Comparison of ENCODE assay signal across 27 cellular contexts in genomic region chr1:107401704-107402103, GRCh38.
DNase-seq lines count a peak whose midpoint lies in the region; ATAC-seq, FAIRE-seq and TF ChIP-seq lines count a peak whose summit lies in the region.
"Had no signal": no experiment of that assay in that cellular context is flagged by ENCODE, and none has a peak within 500 bp of the region (broad histone marks: within the 10 kb centered on the region; RNA-seq: fewer than 3 reads in every experiment).

No MANE protein-coding gene starts in this region.

- no peak overlapping the region for H3K4me2 ChIP-seq in HepG2 (ENCODE audit: low read depth, low read length)
- H3K4me2 ChIP-seq: BLaER1 had no signal

- CTCF ChIA-PET in HepG2 (lab: Yijun Ruan, JAX; ENCODE audit: low intra/inter-chr PET ratio, low total read pairs) = no interaction called here

- WGBS in HepG2 (ENCODE audit: low lambda C conversion rate) = 37% methylated on average over 4 of the region's 4 CpGs
- WGBS in right lobe of liver (ENCODE audit: insufficient coverage, low coverage, low lambda C conversion rate, missing lambda C conversion rate) = 70% methylated on average over 4 of the region's 4 CpGs

- H4K20me1 ChIP-seq in HepG2 (ENCODE audit: insufficient read depth, low read length) = no peaks in the 10 kb centered on the region
- H4K20me1 ChIP-seq: BLaER1 had no signal

- no peak for TF ChIP-seq RAD21 in HepG2 (CRISPR knock-in tag; IDR thresholded peaks at IDR 0.05)

- in situ Hi-C loops in HepG2 (cut with HindIII; ENCODE audit: extremely low pct_ligation_motif_present, low pct_unique_long_range_greater_than_20kb) = no loop called here

- H3K27me3 Mint-ChIP-seq in neural crest cell (ENCODE audit: low read depth) (no peaks in the 10 kb centered on the region), osteocyte (ENCODE audit: unreplicated experiment) (peaks cover 2% of the 10 kb centered on the region)
- H3K27me3 Mint-ChIP-seq: CD4-positive, alpha-beta memory T cell; CD8-positive, alpha-beta memory T cell had no signal

- H3K4me1 ChIP-seq in HepG2 (ENCODE audit: insufficient read depth, low read length) = no peaks in the 10 kb centered on the region
- H3K4me1 ChIP-seq in right lobe of liver = no peaks in the 10 kb centered on the region
- H3K4me1 ChIP-seq: BLaER1 had no signal

- no peaks in the 10 kb centered on the region for H3K79me2 ChIP-seq in HepG2 (ENCODE audit: insufficient read depth, low read length)

- ATAC-seq in HepG2 (no peak), right lobe of liver (no peak), omental fat pad (ENCODE audit: low FRiP score) (no peak)
- ATAC-seq: GM12878 had no signal

- H3K27me3 ChIP-seq in HepG2 (ENCODE audit: control insufficient read depth in 1 of 2, insufficient read depth in 2 of 2, low read length in 2 of 2) (no peaks in the 10 kb centered on the region; a peak in 1 of 5 replicates), right lobe of liver (no peaks in the 10 kb centered on the region)
- H3K27me3 ChIP-seq: BE2C, BLaER1 had no signal

- H3K9me3 Mint-ChIP-seq in neural crest cell (no peaks in the 10 kb centered on the region), osteocyte (ENCODE audit: unreplicated experiment) (no peaks in the 10 kb centered on the region)
- H3K9me3 Mint-ChIP-seq: CD14-positive monocyte; CD4-positive, CD25-positive, alpha-beta regulatory T cell; CD8-positive, alpha-beta memory T cell had no signal

- no peak overlapping the region for H3K4me3 ChIP-seq in HepG2 (replicated peaks in 1 of 3; ENCODE audit: insufficient read depth in 1 of 3, low read depth in 2 of 3, low read length in 3 of 3)
- H3K4me3 ChIP-seq in right lobe of liver = no peak overlapping the region
- H3K4me3 ChIP-seq: BLaER1, GM12878 had no signal

- TF ChIP-seq POLR2A in HepG2 (IDR thresholded peaks at IDR 0.05; ENCODE audit: insufficient read depth in 1 of 2, low read depth in 2 of 2, low read length in 2 of 2) (no peak), right lobe of liver (IDR thresholded peaks at IDR 0.05) (no peak)

- POLR2A ChIA-PET in HepG2 (lab: Yijun Ruan, JAX) = no interaction called here

- no peak for FAIRE-seq in HepG2 (lab: Jason Lieb, UNC)
- FAIRE-seq: A204.1, GM12878, GM12892, GM18507 had no signal

- TF ChIP-seq EP300 in HepG2 (IDR thresholded peaks at IDR 0.05; ENCODE audit: low read depth in 2 of 2, low read length in 2 of 2) (no peak), HepG2 (CRISPR knock-in tag; IDR thresholded peaks at IDR 0.05; ENCODE audit: borderline replicate concordance) (no peak)

- TF ChIP-seq CTCF in HepG2 (CRISPR knock-in tag; IDR thresholded peaks at IDR 0.05) (no peak), right lobe of liver (IDR thresholded peaks at IDR 0.05) (no peak), neural crest cell (conservative IDR thresholded peaks at IDR 0.05) (no peak), osteocyte (IDR thresholded peaks at IDR 0.05) (no peak), omental fat pad (IDR thresholded peaks at IDR 0.05) (no peak)

- peak; percentile 34 for DNase-seq in NCI-H2171 treated with DMSO at 0.1 percent for 48 hours (lab: John Stamatoyannopoulos, UW)
- DNase-seq in NCI-H2171 (lab: John Stamatoyannopoulos, UW) = no peak
- DNase-seq in HepG2 (ENCODE audit: low spot score) = no peak
- DNase-seq in right lobe of liver = no peak
- DNase-seq in neural crest cell (ENCODE audit: low read depth, low spot score) = no peak
- no peak for DNase-seq in osteocyte (ENCODE audit: extremely low spot score, unreplicated experiment)
- no peak for DNase-seq in omental fat pad (ENCODE audit: low spot score)
- DNase-seq: 8988T; ACHN; BE2C; C1 segment of cervical spinal cord; CD4-positive, alpha-beta memory T cell; CD4-positive, CD25-positive, alpha-beta regulatory T cell; CD8-positive, alpha-beta memory T cell; COR-L47; DMS153; DMS53; DMS79; DND-41; EL; GDM1 had no signal

- H3K27ac ChIP-seq in HepG2 (ENCODE audit: extremely low read length, insufficient read depth, low read length) (no peak overlapping the region), right lobe of liver (no peak overlapping the region)
- H3K27ac ChIP-seq: BLaER1 had no signal

- no peaks in the 10 kb centered on the region for H3K36me3 Mint-ChIP-seq in neural crest cell (ENCODE audit: low read depth)
- H3K36me3 Mint-ChIP-seq in osteocyte (ENCODE audit: unreplicated experiment) = no peaks in the 10 kb centered on the region
- H3K36me3 Mint-ChIP-seq: CD14-positive monocyte; CD4-positive, alpha-beta memory T cell; CD4-positive, CD25-positive, alpha-beta regulatory T cell; CD8-positive, alpha-beta memory T cell had no signal

- intact Hi-C loops in HepG2 (cut with micrococcal nuclease; ENCODE audit: unreplicated experiment) (no loop called here), right lobe of liver (cut with DNase I) (no loop called here)

- H3K4me3 Mint-ChIP-seq in neural crest cell (no peak overlapping the region), osteocyte (ENCODE audit: unreplicated experiment) (no peak overlapping the region)
- H3K4me3 Mint-ChIP-seq: CD14-positive monocyte; CD4-positive, alpha-beta memory T cell; CD4-positive, CD25-positive, alpha-beta regulatory T cell; CD8-positive, alpha-beta memory T cell had no signal

- H3K9ac ChIP-seq in HepG2 (ENCODE audit: insufficient read depth, low read depth, low read length) = no peak overlapping the region
- H3K9ac ChIP-seq: BLaER1 had no signal

- H3K4me1 Mint-ChIP-seq in neural crest cell = peaks cover 3% of the 10 kb centered on the region
- H3K4me1 Mint-ChIP-seq in osteocyte (ENCODE audit: unreplicated experiment) = no peaks in the 10 kb centered on the region
- H3K4me1 Mint-ChIP-seq: CD4-positive, alpha-beta memory T cell; CD4-positive, CD25-positive, alpha-beta regulatory T cell; CD8-positive, alpha-beta memory T cell had no signal

- H3K9me3 ChIP-seq in HepG2 (ENCODE audit: low read length) (no peaks in the 10 kb centered on the region), right lobe of liver (no peaks in the 10 kb centered on the region)
- H3K9me3 ChIP-seq: BE2C, BLaER1 had no signal

- no peak overlapping the region for H2AFZ ChIP-seq in HepG2 (ENCODE audit: low read length)

- BruUV-seq in HepG2 (replicated peaks; lab: Mats Ljungman, UMichigan) = no TSS peak

- H3K36me3 ChIP-seq in HepG2 (replicated peaks in 1 of 2; ENCODE audit: control insufficient read depth in 1 of 2, insufficient read depth in 2 of 2, low read length in 2 of 2) (no peaks in the 10 kb centered on the region), right lobe of liver (no peaks in the 10 kb centered on the region)
- H3K36me3 ChIP-seq: BE2C, BLaER1 had no signal

- H3K27ac Mint-ChIP-seq in neural crest cell (ENCODE audit: unreplicated experiment) (peak overlapping the region; percentile 68), osteocyte (ENCODE audit: unreplicated experiment) (no peak overlapping the region)
- H3K27ac Mint-ChIP-seq: CD4-positive, alpha-beta memory T cell; CD4-positive, CD25-positive, alpha-beta regulatory T cell; CD8-positive, alpha-beta memory T cell had no signal

TF ChIP-seq in HepG2, 621 proteins besides CTCF, POLR2A, EP300 and RAD21 (continues in another document):
- TF ChIP-seq ZNF280B (CRISPR knock-in tag; IDR thresholded peaks at IDR 0.05; ENCODE audit: borderline replicate concordance) (no peak), GPBP1L1 (CRISPR knock-in tag; IDR thresholded peaks at IDR 0.05) (no peak), SP140L (CRISPR knock-in tag; IDR thresholded peaks at IDR 0.05; ENCODE audit: borderline replicate concordance) (no peak), ZNF777 (CRISPR knock-in tag; IDR thresholded peaks at IDR 0.05) (no peak), ZNF607 (CRISPR knock-in tag; IDR thresholded peaks at IDR 0.05; ENCODE audit: borderline replicate concordance) (no peak), BHLHE40 (IDR thresholded peaks at IDR 0.05; ENCODE audit: low read length) (no peak), RFXANK (CRISPR knock-in tag; IDR thresholded peaks at IDR 0.05) (no peak), NFIB (CRISPR knock-in tag; IDR thresholded peaks at IDR 0.05; ENCODE audit: borderline replicate concordance) (no peak), ATF7 (IDR thresholded peaks at IDR 0.05) (peak; percentile 58), ATF7 (CRISPR knock-in tag; IDR thresholded peaks at IDR 0.05) (no peak), KLF16 (CRISPR knock-in tag; IDR thresholded peaks at IDR 0.05) (no peak)
